ENCODE assay signal across 10 cellular contexts in genomic region chr3:184241447-184242296, GRCh38. TPM values are rescaled to one million over a fixed set of nuclear protein-coding genes. Genes with fewer than 3 reads are reported as not detected.
A peak's percentile ranks its signal among the peaks of the same experiment; 100 is the strongest.
DNase-seq lines count a peak whose midpoint lies in the region; ATAC-seq, FAIRE-seq and TF ChIP-seq lines count a peak whose summit lies in the region.
"Had no signal": no experiment of that assay in that cellular context is flagged by ENCODE, and none has a peak within 500 bp of the region (broad histone marks: within the 10 kb centered on the region; RNA-seq: fewer than 3 reads in every experiment).

No MANE protein-coding gene starts in this region.

- no peak overlapping the region for H3K27ac ChIP-seq in naive thymus-derived CD4-positive, alpha-beta T cell (ENCODE audit: low read depth, low read length)
- H3K27ac ChIP-seq in CD4-positive, alpha-beta memory T cell (ENCODE audit: low read depth, low read length), result no peak overlapping the region
- H3K27ac ChIP-seq in vagina, result no peak overlapping the region

- H3K27me3 ChIP-seq in bronchial epithelial cell (ENCODE audit: control insufficient read depth, insufficient read depth, low read length), result peaks cover 2% of the 10 kb centered on the region
- H3K27me3 ChIP-seq in naive thymus-derived CD4-positive, alpha-beta T cell (ENCODE audit: control insufficient read depth in 2 of 2, insufficient read depth in 2 of 2, low read length in 2 of 2), result no peaks in the 10 kb centered on the region
- no peaks in the 10 kb centered on the region for H3K27me3 ChIP-seq in CD4-positive, alpha-beta memory T cell (ENCODE audit: insufficient read depth, low read length)
- no peaks in the 10 kb centered on the region for H3K27me3 ChIP-seq in vagina

- peak; percentile 94 for DNase-seq in DMS53 (lab: John Stamatoyannopoulos, UW)
- peak; percentile 15 to 27 for DNase-seq in Kasumi-1 (lab: John Stamatoyannopoulos, UW)
- DNase-seq in bronchial epithelial cell (ENCODE audit: low read depth), result peak; percentile 57
- no peak for DNase-seq in naive thymus-derived CD4-positive, alpha-beta T cell
- DNase-seq in CD4-positive, alpha-beta memory T cell, result no peak
- no peak for DNase-seq in vagina (ENCODE audit: extremely low spot score in 2 of 2)
- DNase-seq in KG1 (lab: John Stamatoyannopoulos, UW), result no peak

- H3K36me3 ChIP-seq in bronchial epithelial cell (ENCODE audit: control insufficient read depth, insufficient read depth, low read length) (peaks cover 27% of the 10 kb centered on the region), vagina (peaks cover 0 to 32% of the 10 kb centered on the region in 2 donors)
- H3K36me3 ChIP-seq in naive thymus-derived CD4-positive, alpha-beta T cell (ENCODE audit: control insufficient read depth in 2 of 3, insufficient read depth in 3 of 3, low read length in 3 of 3), result peaks cover 0 to 47% (median 16%) of the 10 kb centered on the region in 3 experiments
- H3K36me3 ChIP-seq in CD4-positive, alpha-beta memory T cell (ENCODE audit: insufficient read depth, low read length), result peaks cover 32% of the 10 kb centered on the region

- no peak for FAIRE-seq in bronchial epithelial cell (lab: Jason Lieb, UNC)

- peak; percentile 93 for TF ChIP-seq CTCF in bronchial epithelial cell (IDR thresholded peaks at IDR 0.05; ENCODE audit: insufficient read depth, low read length, severe bottlenecking)
- peak in 1 of 3 experiments; percentile 27 for TF ChIP-seq CTCF in vagina (IDR thresholded peaks at IDR 0.05)

- H3K4me1 ChIP-seq in naive thymus-derived CD4-positive, alpha-beta T cell (ENCODE audit: control insufficient read depth in 2 of 2, insufficient read depth in 2 of 2, low read length in 2 of 2), result no peaks in the 10 kb centered on the region
- H3K4me1 ChIP-seq in CD4-positive, alpha-beta memory T cell (ENCODE audit: insufficient read depth, low read length), result no peaks in the 10 kb centered on the region
- peaks cover 9% of the 10 kb centered on the region for H3K4me1 ChIP-seq in vagina

- POLR2A ChIA-PET in naive thymus-derived CD4-positive, alpha-beta T cell (lab: Charles Lee), result no interaction called here
- POLR2A ChIA-PET in CD4-positive, alpha-beta memory T cell (lab: Charles Lee; ENCODE audit: partially characterized antibody), result no interaction called here

- no peak overlapping the region for H3K4me3 Mint-ChIP-seq in naive thymus-derived CD4-positive, alpha-beta T cell
- no peak overlapping the region for H3K4me3 Mint-ChIP-seq in CD4-positive, alpha-beta memory T cell

- no peaks in the 10 kb centered on the region for H3K9me3 ChIP-seq in naive thymus-derived CD4-positive, alpha-beta T cell (ENCODE audit: control insufficient read depth in 2 of 3, low read length in 3 of 3)
- no peaks in the 10 kb centered on the region for H3K9me3 ChIP-seq in CD4-positive, alpha-beta memory T cell (ENCODE audit: control insufficient read depth in 1 of 2, low read length in 2 of 2)
- no peaks in the 10 kb centered on the region for H3K9me3 ChIP-seq in vagina

- H3K4me3 ChIP-seq in bronchial epithelial cell (ENCODE audit: low read depth, low read length) (peak overlapping the region; percentile 9), vagina (peak overlapping the region in 1 of 2 donors; percentile 16)
- H3K4me3 ChIP-seq in naive thymus-derived CD4-positive, alpha-beta T cell (ENCODE audit: low read length), result no peak overlapping the region
- no peak overlapping the region for H3K4me3 ChIP-seq in CD4-positive, alpha-beta memory T cell (ENCODE audit: low read length in 2 of 2)

- H3K4me1 Mint-ChIP-seq in naive thymus-derived CD4-positive, alpha-beta T cell, result peaks cover 0 to 12% (median 9%) of the 10 kb centered on the region in 7 donors
- H3K4me1 Mint-ChIP-seq in CD4-positive, alpha-beta memory T cell, result peaks cover 0 to 6% (median 2%) of the 10 kb centered on the region in 4 donors

- CTCF ChIA-PET in naive thymus-derived CD4-positive, alpha-beta T cell (lab: Charles Lee), result no interaction called here
- CTCF ChIA-PET in CD4-positive, alpha-beta memory T cell (lab: Charles Lee; ENCODE audit: partially characterized antibody), result interaction anchor here (0.8 to 8.3 kb wide), 4 partner anchors 14 to 345 kb away, joined by 3 to 59 read pairs (median 4); partner anchors contain the start of gene VWA5B2

- no peaks in the 10 kb centered on the region for H3K27me3 Mint-ChIP-seq in naive thymus-derived CD4-positive, alpha-beta T cell
- peaks cover 0 to 2% of the 10 kb centered on the region in 2 donors for H3K27me3 Mint-ChIP-seq in CD4-positive, alpha-beta memory T cell

- TF ChIP-seq POLR2A in vagina (IDR thresholded peaks at IDR 0.05), result no peak

- intact Hi-C loops in naive thymus-derived CD4-positive, alpha-beta T cell (cut with micrococcal nuclease), result no loop called here
- intact Hi-C loops in CD4-positive, alpha-beta memory T cell (cut with micrococcal nuclease), result no loop called here
- intact Hi-C loops in vagina (cut with DNase I), result loop anchor here (10.0 kb wide), 1 partner anchor 347 kb away; no protein-coding TSS in a partner anchor

- peaks cover 0 to 31% (median 20%) of the 10 kb centered on the region in 5 donors for H3K36me3 Mint-ChIP-seq in naive thymus-derived CD4-positive, alpha-beta T cell
- H3K36me3 Mint-ChIP-seq in CD4-positive, alpha-beta memory T cell, result peaks cover 38 to 41% of the 10 kb centered on the region in 2 donors

- H3K9me3 Mint-ChIP-seq in naive thymus-derived CD4-positive, alpha-beta T cell, result peaks cover 0 to 2% (median 0%) of the 10 kb centered on the region in 11 donors
- no peaks in the 10 kb centered on the region for H3K9me3 Mint-ChIP-seq in CD4-positive, alpha-beta memory T cell

- ATAC-seq in naive thymus-derived CD4-positive, alpha-beta T cell, result peak; percentile 45
- ATAC-seq in HG02938 (IDR thresholded peaks at IDR 0.05; ENCODE audit: unreplicated experiment), result no peak

- H3K27ac Mint-ChIP-seq in naive thymus-derived CD4-positive, alpha-beta T cell, result no peak overlapping the region
- no peak overlapping the region for H3K27ac Mint-ChIP-seq in CD4-positive, alpha-beta memory T cell

RNA-seq across cellular contexts. Expression of gene ALG3, which starts 7.1 kb away (rescaled TPM):
- total RNA-seq in bronchial epithelial cell (21.6 and 36.9 TPM in 2 replicates), vagina (58.2 TPM)
- total RNA-seq in naive thymus-derived CD4-positive, alpha-beta T cell, result 10 to 100 TPM; 19.4 to 51.0 (median 39.1) TPM
- 10 to 100 TPM; 51.6 to 80.3 TPM for polyA plus RNA-seq in naive thymus-derived CD4-positive, alpha-beta T cell
- 10 to 100 TPM; 37.5 to 40.6 TPM for total RNA-seq in CD4-positive, alpha-beta memory T cell
- polyA plus RNA-seq in CD4-positive, alpha-beta memory T cell, result 10 to 100 TPM; 56.5 to 67.8 TPM

RNA-seq across cellular contexts. Expression of gene EEF1AKMT4, which starts 7.8 kb away (rescaled TPM):
- total RNA-seq in bronchial epithelial cell, result 10.1 and 14.0 TPM in 2 replicates
- 1 to 10 TPM in 4 of 5 experiments, under 1 TPM in 1; 0.27 to 6.6 (median 2.2) TPM for total RNA-seq in naive thymus-derived CD4-positive, alpha-beta T cell
- 1 to 10 TPM; 2.4 to 4.4 TPM for polyA plus RNA-seq in naive thymus-derived CD4-positive, alpha-beta T cell
- 1 to 10 TPM; 1.7 to 2.1 TPM for total RNA-seq in CD4-positive, alpha-beta memory T cell
- polyA plus RNA-seq in CD4-positive, alpha-beta memory T cell, result 1 to 10 TPM; 3.8 to 4.6 TPM
- total RNA-seq in vagina, result 5.6 TPM

RNA-seq across cellular contexts. Expression of gene VWA5B2, which starts 12.3 kb away (rescaled TPM):
- total RNA-seq in bronchial epithelial cell, result not detected in 2 replicates
- total RNA-seq in naive thymus-derived CD4-positive, alpha-beta T cell, result not detected
- not detected for polyA plus RNA-seq in naive thymus-derived CD4-positive, alpha-beta T cell
- total RNA-seq in CD4-positive, alpha-beta memory T cell, result not detected
- under 1 TPM in 1 of 2 donors, not detected in 1; 0.38 TPM for polyA plus RNA-seq in CD4-positive, alpha-beta memory T cell
- total RNA-seq in vagina, result 0.98 TPM
- total RNA-seq: M059J had no signal

RNA-seq across cellular contexts. Expression of gene CAMK2N2, which starts 19.7 kb away (rescaled TPM):
- total RNA-seq in bronchial epithelial cell (not detected in 2 replicates), vagina (not detected)
- total RNA-seq in naive thymus-derived CD4-positive, alpha-beta T cell, result not detected
- not detected for polyA plus RNA-seq in naive thymus-derived CD4-positive, alpha-beta T cell
- under 1 TPM in 1 of 2 experiments, not detected in 1; 0.25 TPM for total RNA-seq in CD4-positive, alpha-beta memory T cell
- not detected for polyA plus RNA-seq in CD4-positive, alpha-beta memory T cell

RNA-seq across cellular contexts. Expression of gene ECE2, which starts 34.1 kb away (rescaled TPM):
- total RNA-seq in bronchial epithelial cell, result not detected in 2 replicates
- not detected for total RNA-seq in naive thymus-derived CD4-positive, alpha-beta T cell
- polyA plus RNA-seq in naive thymus-derived CD4-positive, alpha-beta T cell, result not detected
- total RNA-seq in CD4-positive, alpha-beta memory T cell, result not detected
- not detected for polyA plus RNA-seq in CD4-positive, alpha-beta memory T cell
- 1.7 TPM for total RNA-seq in vagina
- total RNA-seq: M059J had no signal
- polyA plus RNA-seq: thymus had no signal

Comparison
In these comparisons a context has a peak if more than half of its experiments do, and no peak if none do; other contexts are left out.
1. DNase-seq: peak in DMS53 (single experiment), Kasumi-1 (2 of 2) and bronchial epithelial cell (single experiment); none in naive thymus-derived CD4-positive, alpha-beta T cell (0 of 9), CD4-positive, alpha-beta memory T cell (0 of 5), vagina (0 of 2) and KG1 (single experiment).